ENCODE assay signal across 23 cellular contexts in genomic region chr2:60474301-60474700, GRCh38.
"Had no signal": no experiment of that assay in that cellular context is flagged by ENCODE, and none has a peak within 500 bp of the region (broad histone marks: within the 10 kb centered on the region; RNA-seq: fewer than 3 reads in every experiment).

No MANE protein-coding gene starts in this region.

- ATAC-seq: activated CD4-positive, alpha-beta T cell treated with anti-CD3 and anti-CD28 coated beads for 36 hours; activated T-helper 17 cell treated with anti-CD3 and anti-CD28 coated beads, Interleukin-2, amount 50 U/mL, for 72 hours; T-cell had no signal

- H3K36me3 ChIP-seq: brain microvascular endothelial cell, cardiac muscle cell had no signal

- H3K4me3 ChIP-seq: cardiac muscle cell had no signal

- H3K4me3 Mint-ChIP-seq: activated CD4-positive, alpha-beta memory T cell treated with anti-CD3 and anti-CD28 coated beads, Interleukin-2, amount 10 ng/mL, durations not matched to agents 7 days and 5 days; activated CD4-positive, alpha-beta T cell treated with anti-CD3 and anti-CD28 coated beads for 36 hours; activated naive CD4-positive, alpha-beta T cell treated with anti-CD3 and anti-CD28 coated beads for 36 hours; activated naive CD8-positive, alpha-beta T cell; activated T-helper 17 cell treated with anti-CD3 and anti-CD28 coated beads, Interleukin-2, amount 50 U/mL, for 72 hours; T-cell had no signal

- H3K27me3 Mint-ChIP-seq: activated CD4-positive, alpha-beta memory T cell treated with anti-CD3 and anti-CD28 coated beads, Interleukin-2, amount 10 ng/mL, durations not matched to agents 7 days and 5 days; activated naive CD8-positive, alpha-beta T cell had no signal

- H3K9me3 Mint-ChIP-seq: activated CD4-positive, alpha-beta memory T cell treated with anti-CD3 and anti-CD28 coated beads, Interleukin-2, amount 10 ng/mL, durations not matched to agents 7 days and 5 days; activated naive CD4-positive, alpha-beta T cell treated with anti-CD3 and anti-CD28 coated beads for 36 hours; activated T-helper 17 cell treated with anti-CD3 and anti-CD28 coated beads, Interleukin-2, amount 50 U/mL, for 72 hours; T-cell had no signal

- H3K27ac Mint-ChIP-seq: activated CD4-positive, alpha-beta memory T cell treated with anti-CD3 and anti-CD28 coated beads, Interleukin-2, amount 10 ng/mL, durations not matched to agents 7 days and 5 days; activated CD4-positive, alpha-beta T cell treated with anti-CD3 and anti-CD28 coated beads for 36 hours; activated naive CD4-positive, alpha-beta T cell treated with anti-CD3 and anti-CD28 coated beads for 36 hours; activated naive CD8-positive, alpha-beta T cell; activated T-helper 17 cell treated with anti-CD3 and anti-CD28 coated beads, Interleukin-2, amount 50 U/mL, for 72 hours; T-cell had no signal

- H3K36me3 Mint-ChIP-seq: T-cell had no signal

- H3K4me1 Mint-ChIP-seq: activated CD4-positive, alpha-beta memory T cell treated with anti-CD3 and anti-CD28 coated beads, Interleukin-2, amount 10 ng/mL, durations not matched to agents 7 days and 5 days; activated T-helper 17 cell treated with anti-CD3 and anti-CD28 coated beads, Interleukin-2, amount 50 U/mL, for 72 hours; T-cell had no signal

- DNase-seq: activated CD4-positive, alpha-beta memory T cell treated with anti-CD3 and anti-CD28 coated beads, Interleukin-2, amount 10 ng/mL, durations not matched to agents 7 days and 5 days; activated CD4-positive, alpha-beta T cell treated with anti-CD3 and anti-CD28 coated beads for 36 hours; activated CD4-positive, alpha-beta T cell treated with anti-CD3 and anti-CD28 coated beads, Interleukin-2, amount 50 U/mL, for 1 hour; activated gamma-delta T cell; activated naive CD4-positive, alpha-beta T cell treated with anti-CD3 and anti-CD28 coated beads for 36 hours; activated T-cell treated with anti-CD3 and anti-CD28 coated beads for 4 hours; activated T-cell treated with anti-CD3 and anti-CD28 coated beads, Interleukin-2, amount 50 U/mL, for 48 hours; amygdala; brain microvascular endothelial cell; NCI-H1092; NCI-H1417; NCI-H2029; NCI-H345; NCI-H510A; NCI-H526 treated with DMSO at 0.1 percent for 48 hours; NCI-H82; SIG-M5; T-cell; T-helper 2 cell; T1000 had no signal

- H3K27ac ChIP-seq: brain microvascular endothelial cell, cardiac muscle cell had no signal

- H3K27me3 ChIP-seq: brain microvascular endothelial cell, cardiac muscle cell had no signal
